10 cellular contexts compared by ENCODE assay signal in the genomic region with DNA sequence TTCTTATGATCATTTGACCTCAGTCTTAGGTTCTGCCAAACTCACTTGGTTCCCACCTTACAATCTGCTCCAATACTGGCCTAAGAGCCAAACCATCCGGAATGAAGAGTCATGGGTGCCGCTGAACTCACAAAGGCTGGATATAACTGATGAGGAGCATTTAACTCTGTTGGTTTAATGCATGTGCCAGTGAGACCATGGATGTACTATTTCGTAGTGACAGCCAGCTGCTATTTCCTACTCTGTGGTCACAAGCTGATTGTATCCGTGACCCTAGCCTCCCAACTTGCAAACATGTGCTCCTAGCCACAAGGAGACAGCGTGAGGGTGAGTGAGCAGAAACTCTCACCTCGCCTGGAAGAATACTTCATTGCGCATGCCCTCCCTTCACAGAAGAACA.
DNase-seq lines count a peak whose midpoint lies in the region; ATAC-seq and TF ChIP-seq lines count a peak whose summit lies in the region.
"Had no signal": no experiment of that assay in that cellular context is flagged by ENCODE, and none has a peak within 500 bp of the region (broad histone marks: within the 10 kb centered on the region; RNA-seq: fewer than 3 reads in every experiment).

No MANE protein-coding gene starts in this region.

- peak overlapping the region; percentile 15 for H3K27ac Mint-ChIP-seq in neural crest cell (ENCODE audit: unreplicated experiment)
- H3K27ac Mint-ChIP-seq in T-helper 2 cell treated with Interferon-gamma antibody and Interleukin-4, amounts not matched to agents 5 μg/mL and 100 μg/mL, for 36 hours = no peak overlapping the region
- H3K27ac Mint-ChIP-seq: activated T-cell treated with anti-CD3 and anti-CD28 coated beads, Interleukin-2, amount 50 U/mL, for 72 hours had no signal

- H3K36me3 Mint-ChIP-seq in neural crest cell (ENCODE audit: low read depth) = peaks cover 13% of the 10 kb centered on the region
- peaks cover 13% of the 10 kb centered on the region for H3K36me3 Mint-ChIP-seq in T-helper 2 cell treated with Interferon-gamma antibody and Interleukin-4, amounts not matched to agents 5 μg/mL and 100 μg/mL, for 36 hours (ENCODE audit: low read depth)

- H3K4me1 Mint-ChIP-seq in neural crest cell = peaks cover 12% of the 10 kb centered on the region
- H3K4me1 Mint-ChIP-seq in T-helper 2 cell treated with Interferon-gamma antibody and Interleukin-4, amounts not matched to agents 5 μg/mL and 100 μg/mL, for 36 hours (ENCODE audit: low read depth) = peaks cover 10% of the 10 kb centered on the region

- ATAC-seq in DND-41 (ENCODE audit: insufficient read depth, low read depth) (peak; percentile 77), HG03095 (IDR thresholded peaks at IDR 0.05; ENCODE audit: unreplicated experiment) (peak; percentile 41), GM19395 (IDR thresholded peaks at IDR 0.05; ENCODE audit: unreplicated experiment) (no peak)
- ATAC-seq: activated T-cell treated with anti-CD3 and anti-CD28 coated beads, Interleukin-2, amount 50 U/mL, for 72 hours had no signal

- no peak overlapping the region for H3K4me2 ChIP-seq in DND-41 (ENCODE audit: insufficient read depth, low read length)

- H4K20me1 ChIP-seq in DND-41 (ENCODE audit: insufficient read depth, low read length) = no peaks in the 10 kb centered on the region

- no peak for TF ChIP-seq CTCF in DND-41 (IDR thresholded peaks at IDR 0.05; ENCODE audit: borderline replicate concordance, extremely low read depth, low read length, poor library complexity, severe bottlenecking)
- no peak for TF ChIP-seq CTCF in breast epithelium (IDR thresholded peaks at IDR 0.05)
- no peak for TF ChIP-seq CTCF in neural crest cell (conservative IDR thresholded peaks at IDR 0.05)

- intact Hi-C loops in breast epithelium (cut with DNase I; ENCODE audit: low total_unique reads) = no loop called here

- no peaks in the 10 kb centered on the region for H3K79me2 ChIP-seq in DND-41 (ENCODE audit: insufficient read depth, low read length)

- no peaks in the 10 kb centered on the region for H3K9me3 ChIP-seq in DND-41 (ENCODE audit: insufficient read depth, low read length, severe bottlenecking)
- H3K9me3 ChIP-seq in breast epithelium = no peaks in the 10 kb centered on the region

- H3K9ac ChIP-seq in DND-41 (ENCODE audit: low read depth, low read length) = no peak overlapping the region

- H3K27me3 ChIP-seq in DND-41 (ENCODE audit: insufficient read depth, low read length, poor library complexity) (no peaks in the 10 kb centered on the region), breast epithelium (no peaks in the 10 kb centered on the region)

- H3K9me3 Mint-ChIP-seq in neural crest cell = no peaks in the 10 kb centered on the region
- no peaks in the 10 kb centered on the region for H3K9me3 Mint-ChIP-seq in T-helper 2 cell treated with Interferon-gamma antibody and Interleukin-4, amounts not matched to agents 5 μg/mL and 100 μg/mL, for 36 hours
- H3K9me3 Mint-ChIP-seq: activated T-cell treated with anti-CD3 and anti-CD28 coated beads, Interleukin-2, amount 50 U/mL, for 72 hours had no signal

- H3K27me3 Mint-ChIP-seq in neural crest cell (ENCODE audit: low read depth) = no peaks in the 10 kb centered on the region
- H3K27me3 Mint-ChIP-seq in T-helper 2 cell treated with Interferon-gamma antibody and Interleukin-4, amounts not matched to agents 5 μg/mL and 100 μg/mL, for 36 hours (ENCODE audit: low read depth) = no peaks in the 10 kb centered on the region

- H3K4me1 ChIP-seq in DND-41 (ENCODE audit: insufficient read depth, low read length) = peaks cover 13% of the 10 kb centered on the region
- H3K4me1 ChIP-seq in breast epithelium = no peaks in the 10 kb centered on the region

- H3K4me3 ChIP-seq in DND-41 (ENCODE audit: low read depth in 1 of 2, low read length in 2 of 2) = no peak overlapping the region
- no peak overlapping the region for H3K4me3 ChIP-seq in breast epithelium

- H3K27ac ChIP-seq in DND-41 (ENCODE audit: low read length) = no peak overlapping the region
- H3K27ac ChIP-seq in breast epithelium = peak overlapping the region; percentile 50 to 68

- H2AFZ ChIP-seq in DND-41 (ENCODE audit: low read depth, low read length) = no peak overlapping the region

- peak overlapping the region; percentile 9 for H3K4me3 Mint-ChIP-seq in neural crest cell
- no peak overlapping the region for H3K4me3 Mint-ChIP-seq in T-helper 2 cell treated with Interferon-gamma antibody and Interleukin-4, amounts not matched to agents 5 μg/mL and 100 μg/mL, for 36 hours
- H3K4me3 Mint-ChIP-seq: activated T-cell treated with anti-CD3 and anti-CD28 coated beads, Interleukin-2, amount 50 U/mL, for 72 hours had no signal

- H3K36me3 ChIP-seq in DND-41 (ENCODE audit: insufficient read depth, low read length) (no peaks in the 10 kb centered on the region), breast epithelium (no peaks in the 10 kb centered on the region)

- no peak for TF ChIP-seq POLR2A in breast epithelium (IDR thresholded peaks at IDR 0.05)

- DNase-seq in DND-41 = peak; percentile 56
- no peak for DNase-seq in breast epithelium (ENCODE audit: low spot score in 2 of 2)
- DNase-seq in neural crest cell (ENCODE audit: low read depth, low spot score) = no peak
- no peak for DNase-seq in NCI-H187 (lab: John Stamatoyannopoulos, UW)
- DNase-seq in T-helper 2 cell treated with Interferon-gamma antibody and Interleukin-4, amounts not matched to agents 5 μg/mL and 100 μg/mL, for 36 hours (ENCODE audit: low spot score) = no peak
- no peak for DNase-seq in NCI-H748 treated with DMSO at 0.1 percent for 48 hours (lab: John Stamatoyannopoulos, UW)
- DNase-seq: activated T-cell treated with anti-CD3 and anti-CD28 coated beads, Interleukin-2, amount 50 U/mL, for 72 hours; NCI-H1694 had no signal
